ENCODE assay signal across 31 cellular contexts in genomic region chr12:125610971-125611370, GRCh38.
"Had no signal": no experiment of that assay in that cellular context is flagged by ENCODE, and none has a peak within 500 bp of the region (broad histone marks: within the 10 kb centered on the region; RNA-seq: fewer than 3 reads in every experiment).

No MANE protein-coding gene starts in this region.

- H3K36me3 ChIP-seq: adrenal gland, esophagus squamous epithelium, gastroesophageal sphincter had no signal

- FAIRE-seq: endothelial cell of umbilical vein had no signal

- H3K9me3 Mint-ChIP-seq: activated CD4-positive, alpha-beta memory T cell treated with anti-CD3 and anti-CD28 coated beads, Interleukin-2, amount 10 ng/mL, durations not matched to agents 7 days and 5 days; activated CD4-positive, alpha-beta T cell treated with anti-CD3 and anti-CD28 coated beads, Interleukin-2, amount 10 ng/mL, durations not matched to agents 7 days and 5 days; activated T-cell treated with anti-CD3 and anti-CD28 coated beads, Interleukin-2, amount 50 U/mL, for 72 hours; effector memory CD8-positive, alpha-beta T cell had no signal

- H3K27ac Mint-ChIP-seq: activated CD4-positive, alpha-beta memory T cell treated with anti-CD3 and anti-CD28 coated beads, Interleukin-2, amount 10 ng/mL, durations not matched to agents 7 days and 5 days; activated CD4-positive, alpha-beta T cell treated with anti-CD3 and anti-CD28 coated beads, Interleukin-2, amount 10 ng/mL, durations not matched to agents 7 days and 5 days; activated naive CD8-positive, alpha-beta T cell; activated T-cell treated with anti-CD3 and anti-CD28 coated beads, Interleukin-2, amount 50 U/mL, for 24 hours; activated T-cell treated with anti-CD3 and anti-CD28 coated beads, Interleukin-2, amount 50 U/mL, for 72 hours; effector memory CD8-positive, alpha-beta T cell; WTC11 had no signal

- H3K4me1 ChIP-seq: adrenal gland, body of pancreas, esophagus squamous epithelium, foreskin keratinocyte, gastroesophageal sphincter had no signal

- DNase-seq: activated CD4-positive, alpha-beta memory T cell treated with anti-CD3 and anti-CD28 coated beads, Interleukin-2, amount 10 ng/mL, durations not matched to agents 7 days and 5 days; activated CD4-positive, alpha-beta T cell treated with anti-CD3 and anti-CD28 coated beads for 1 hour; activated CD4-positive, alpha-beta T cell treated with anti-CD3 and anti-CD28 coated beads for 4 hours; activated CD4-positive, alpha-beta T cell treated with anti-CD3 and anti-CD28 coated beads, Interleukin-2, amount 10 ng/mL, durations not matched to agents 7 days and 5 days; activated CD4-positive, alpha-beta T cell treated with anti-CD3 and anti-CD28 coated beads, Interleukin-2, amount 50 U/mL, for 4 hours; activated CD8-positive, alpha-beta memory T cell treated with anti-CD3 and anti-CD28 coated beads, Interleukin-2, amount 50 U/mL, for 48 hours; activated gamma-delta T cell; activated naive CD4-positive, alpha-beta T cell; activated naive CD4-positive, alpha-beta T cell treated with anti-CD3 and anti-CD28 coated beads, Interleukin-2, amount 50 U/mL, for 16 hours; activated T-cell treated with anti-CD3 and anti-CD28 coated beads for 4 hours; activated T-cell treated with anti-CD3 and anti-CD28 coated beads, Interleukin-2, amount 50 U/mL, for 24 hours; activated T-cell treated with anti-CD3 and anti-CD28 coated beads, Interleukin-2, amount 50 U/mL, for 72 hours; adrenal gland; amygdala; aorta; body of pancreas; caudate nucleus; cortex of kidney; dermis blood vessel endothelial cell; effector CD4-positive, alpha-beta T cell; effector memory CD8-positive, alpha-beta T cell; esophagus squamous epithelium; foreskin keratinocyte; head of caudate nucleus; T-helper 2 cell had no signal

- H3K27me3 Mint-ChIP-seq: activated CD4-positive, alpha-beta memory T cell treated with anti-CD3 and anti-CD28 coated beads, Interleukin-2, amount 10 ng/mL, durations not matched to agents 7 days and 5 days; activated CD4-positive, alpha-beta T cell treated with anti-CD3 and anti-CD28 coated beads, Interleukin-2, amount 10 ng/mL, durations not matched to agents 7 days and 5 days; activated naive CD8-positive, alpha-beta T cell; activated T-cell treated with anti-CD3 and anti-CD28 coated beads, Interleukin-2, amount 50 U/mL, for 24 hours; effector memory CD8-positive, alpha-beta T cell had no signal

- ATAC-seq: activated T-cell treated with anti-CD3 and anti-CD28 coated beads, Interleukin-2, amount 50 U/mL, for 72 hours; body of pancreas; effector memory CD8-positive, alpha-beta T cell; foreskin keratinocyte; gastroesophageal sphincter; WTC11 had no signal

- H3K27ac ChIP-seq: adrenal gland, body of pancreas, epithelial cell of prostate, esophagus squamous epithelium, foreskin keratinocyte, gastroesophageal sphincter, VCaP had no signal

- H3K9me3 ChIP-seq: adrenal gland, body of pancreas, esophagus squamous epithelium, gastroesophageal sphincter had no signal

- H3K4me1 Mint-ChIP-seq: activated CD4-positive, alpha-beta memory T cell treated with anti-CD3 and anti-CD28 coated beads, Interleukin-2, amount 10 ng/mL, durations not matched to agents 7 days and 5 days; activated CD4-positive, alpha-beta T cell treated with anti-CD3 and anti-CD28 coated beads, Interleukin-2, amount 10 ng/mL, durations not matched to agents 7 days and 5 days; WTC11 had no signal

- H3K27me3 ChIP-seq: adrenal gland, body of pancreas, esophagus squamous epithelium, foreskin keratinocyte, gastroesophageal sphincter had no signal

- H3K36me3 Mint-ChIP-seq: activated naive CD8-positive, alpha-beta T cell had no signal

- H3K4me3 ChIP-seq: adrenal gland, body of pancreas, esophagus squamous epithelium, gastroesophageal sphincter had no signal

- H3K4me3 Mint-ChIP-seq: activated CD4-positive, alpha-beta memory T cell treated with anti-CD3 and anti-CD28 coated beads, Interleukin-2, amount 10 ng/mL, durations not matched to agents 7 days and 5 days; activated CD4-positive, alpha-beta T cell treated with anti-CD3 and anti-CD28 coated beads, Interleukin-2, amount 10 ng/mL, durations not matched to agents 7 days and 5 days; activated naive CD8-positive, alpha-beta T cell; activated T-cell treated with anti-CD3 and anti-CD28 coated beads, Interleukin-2, amount 50 U/mL, for 24 hours; activated T-cell treated with anti-CD3 and anti-CD28 coated beads, Interleukin-2, amount 50 U/mL, for 72 hours; effector memory CD8-positive, alpha-beta T cell; WTC11 had no signal
